In the genomic region with DNA sequence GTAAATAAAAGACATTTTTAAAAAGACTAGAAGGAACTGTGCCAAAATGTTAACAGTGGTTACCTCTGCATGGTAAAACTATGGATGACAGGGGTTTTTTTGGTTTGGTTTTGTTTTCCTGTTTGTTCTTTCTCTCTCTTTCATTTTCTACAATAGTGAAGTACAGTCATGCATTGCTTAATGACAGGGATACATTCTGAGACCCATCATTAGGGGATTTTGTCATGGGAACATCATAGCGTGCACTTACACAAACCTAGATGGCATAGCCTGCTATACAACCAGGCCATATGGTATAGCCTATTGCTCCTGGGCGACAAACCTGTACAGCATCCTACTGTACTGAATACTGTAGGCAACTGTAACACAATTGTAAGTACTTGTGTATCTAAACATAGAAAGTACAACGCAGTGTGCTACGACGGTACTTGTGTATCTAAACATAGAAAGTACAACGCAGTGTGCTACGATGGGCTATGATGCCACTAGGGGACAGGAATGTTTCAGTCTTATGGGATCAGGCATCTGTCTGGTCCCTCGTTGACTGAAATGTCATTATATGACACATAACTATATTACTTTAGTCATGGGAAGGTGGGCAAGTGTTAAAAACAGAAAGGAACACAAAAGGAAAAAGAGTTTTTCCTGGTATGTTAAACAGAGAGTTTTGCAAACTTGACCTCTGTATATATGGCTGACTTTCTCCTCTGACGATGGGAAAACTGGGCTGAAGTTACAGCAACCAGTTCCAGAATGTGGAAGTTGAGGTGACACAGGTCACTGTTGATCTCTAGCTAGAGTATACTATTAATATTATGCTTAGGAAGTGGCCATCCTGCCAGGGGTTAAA, we compare ENCODE assay signal across 12 cellular contexts. TPM values are rescaled to one million over a fixed set of nuclear protein-coding genes. Genes with fewer than 3 reads are reported as not detected.
DNase-seq lines count a peak whose midpoint lies in the region; ATAC-seq lines count a peak whose summit lies in the region.
"Had no signal": no experiment of that assay in that cellular context is flagged by ENCODE, and none has a peak within 500 bp of the region (broad histone marks: within the 10 kb centered on the region; RNA-seq: fewer than 3 reads in every experiment).

No MANE protein-coding gene starts in this region.

- no peak for DNase-seq in activated T-cell treated with anti-CD3 and anti-CD28 coated beads, Interleukin-2, amount 50 U/mL, for 4 hours
- DNase-seq in activated T-cell treated with anti-CD3 and anti-CD28 coated beads, Interleukin-2, amount 50 U/mL, for 48 hours, result no peak
- no peak for DNase-seq in activated CD4-positive, alpha-beta memory T cell treated with anti-CD3 and anti-CD28 coated beads, Interleukin-2, amount 10 ng/mL, durations not matched to agents 7 days and 5 days
- no peak for DNase-seq in stimulated activated effector memory CD8-positive, alpha-beta T cell treated with anti-CD3 and anti-CD28 coated beads, Interleukin-12 subunit alpha, Interleukin-12 subunit beta, amount 100 ng/mL, for 72 hours (ENCODE audit: low spot score in 2 of 2)
- DNase-seq in NCI-H2171 treated with DMSO at 0.1 percent for 48 hours (lab: John Stamatoyannopoulos, UW) (no peak), NCI-H345 (lab: John Stamatoyannopoulos, UW) (no peak), cortex of kidney (lab: John Stamatoyannopoulos, UW) (no peak)
- DNase-seq: cerebellar nuclear complex; nephron progenitor cell; Peyer's patch; stimulated activated CD4-positive, alpha-beta T cell treated with anti-CD3 and anti-CD28 coated beads, Interleukin-2, amount 100 ng/mL, for 48 hours had no signal

- no peaks in the 10 kb centered on the region for H3K36me3 Mint-ChIP-seq in activated T-cell treated with anti-CD3 and anti-CD28 coated beads, Interleukin-2, amount 50 U/mL, for 4 hours (ENCODE audit: insufficient read depth)
- H3K36me3 Mint-ChIP-seq in activated CD4-positive, alpha-beta memory T cell treated with anti-CD3 and anti-CD28 coated beads, Interleukin-2, amount 10 ng/mL, durations not matched to agents 7 days and 5 days (ENCODE audit: low read depth), result peaks cover 11% of the 10 kb centered on the region
- H3K36me3 Mint-ChIP-seq in stimulated activated effector memory CD8-positive, alpha-beta T cell treated with anti-CD3 and anti-CD28 coated beads, Interleukin-12 subunit alpha, Interleukin-12 subunit beta, amount 100 ng/mL, for 72 hours, result no peaks in the 10 kb centered on the region

- POLR2A ChIA-PET in activated CD4-positive, alpha-beta memory T cell treated with anti-CD3 and anti-CD28 coated beads, Interleukin-2, amount 10 ng/mL, durations not matched to agents 7 days and 5 days (lab: Charles Lee), result interaction anchor here (0.7 to 6.9 kb wide), 4 partner anchors 10 to 85 kb away, joined by 3 to 54 read pairs (median 3); no protein-coding TSS in a partner anchor

- H3K27ac Mint-ChIP-seq in activated CD4-positive, alpha-beta memory T cell treated with anti-CD3 and anti-CD28 coated beads, Interleukin-2, amount 10 ng/mL, durations not matched to agents 7 days and 5 days, result peak overlapping the region; percentile 67
- no peak overlapping the region for H3K27ac Mint-ChIP-seq in stimulated activated effector memory CD8-positive, alpha-beta T cell treated with anti-CD3 and anti-CD28 coated beads, Interleukin-12 subunit alpha, Interleukin-12 subunit beta, amount 100 ng/mL, for 72 hours
- H3K27ac Mint-ChIP-seq: nephron progenitor cell had no signal

- no peaks in the 10 kb centered on the region for H3K27me3 Mint-ChIP-seq in activated T-cell treated with anti-CD3 and anti-CD28 coated beads, Interleukin-2, amount 50 U/mL, for 4 hours (ENCODE audit: low read depth)
- no peaks in the 10 kb centered on the region for H3K27me3 Mint-ChIP-seq in activated CD4-positive, alpha-beta memory T cell treated with anti-CD3 and anti-CD28 coated beads, Interleukin-2, amount 10 ng/mL, durations not matched to agents 7 days and 5 days

- ATAC-seq in activated T-cell treated with anti-CD3 and anti-CD28 coated beads, Interleukin-2, amount 50 U/mL, for 4 hours, result peak; percentile 81 to 95
- ATAC-seq in HG02885 (IDR thresholded peaks at IDR 0.05; ENCODE audit: poor library complexity, unreplicated experiment), result peak; percentile 59
- ATAC-seq in stimulated activated effector memory CD8-positive, alpha-beta T cell treated with anti-CD3 and anti-CD28 coated beads, Interleukin-12 subunit alpha, Interleukin-12 subunit beta, amount 100 ng/mL, for 72 hours, result peak; percentile 97

- CTCF ChIA-PET in activated CD4-positive, alpha-beta memory T cell treated with anti-CD3 and anti-CD28 coated beads, Interleukin-2, amount 10 ng/mL, durations not matched to agents 7 days and 5 days (lab: Charles Lee), result interaction anchor here (0.8 to 2.6 kb wide), 5 partner anchors 10 to 68 kb away, joined by 3 to 11 read pairs (median 4); no protein-coding TSS in a partner anchor

- no peaks in the 10 kb centered on the region for H3K9me3 Mint-ChIP-seq in activated T-cell treated with anti-CD3 and anti-CD28 coated beads, Interleukin-2, amount 50 U/mL, for 4 hours
- H3K9me3 Mint-ChIP-seq in activated CD4-positive, alpha-beta memory T cell treated with anti-CD3 and anti-CD28 coated beads, Interleukin-2, amount 10 ng/mL, durations not matched to agents 7 days and 5 days, result peaks cover 6% of the 10 kb centered on the region
- H3K9me3 Mint-ChIP-seq in stimulated activated effector memory CD8-positive, alpha-beta T cell treated with anti-CD3 and anti-CD28 coated beads, Interleukin-12 subunit alpha, Interleukin-12 subunit beta, amount 100 ng/mL, for 72 hours, result no peaks in the 10 kb centered on the region
- H3K9me3 Mint-ChIP-seq: nephron progenitor cell had no signal

- H3K4me1 Mint-ChIP-seq in activated T-cell treated with anti-CD3 and anti-CD28 coated beads, Interleukin-2, amount 50 U/mL, for 4 hours (ENCODE audit: low read depth), result peaks cover 32% of the 10 kb centered on the region
- peaks cover 53% of the 10 kb centered on the region for H3K4me1 Mint-ChIP-seq in activated CD4-positive, alpha-beta memory T cell treated with anti-CD3 and anti-CD28 coated beads, Interleukin-2, amount 10 ng/mL, durations not matched to agents 7 days and 5 days
- H3K4me1 Mint-ChIP-seq in stimulated activated effector memory CD8-positive, alpha-beta T cell treated with anti-CD3 and anti-CD28 coated beads, Interleukin-12 subunit alpha, Interleukin-12 subunit beta, amount 100 ng/mL, for 72 hours, result peaks cover 34% of the 10 kb centered on the region
- H3K4me1 Mint-ChIP-seq: nephron progenitor cell had no signal

- no peak overlapping the region for H3K4me3 Mint-ChIP-seq in activated T-cell treated with anti-CD3 and anti-CD28 coated beads, Interleukin-2, amount 50 U/mL, for 4 hours
- peak overlapping the region; percentile 30 for H3K4me3 Mint-ChIP-seq in activated CD4-positive, alpha-beta memory T cell treated with anti-CD3 and anti-CD28 coated beads, Interleukin-2, amount 10 ng/mL, durations not matched to agents 7 days and 5 days
- no peak overlapping the region for H3K4me3 Mint-ChIP-seq in stimulated activated effector memory CD8-positive, alpha-beta T cell treated with anti-CD3 and anti-CD28 coated beads, Interleukin-12 subunit alpha, Interleukin-12 subunit beta, amount 100 ng/mL, for 72 hours
- H3K4me3 Mint-ChIP-seq: nephron progenitor cell had no signal

RNA-seq across cellular contexts. Expression of a gene that starts 7.4 kb away (rescaled TPM):
- 10 to 100 TPM; 37.9 to 54.9 (median 49.2) TPM for total RNA-seq in activated T-cell treated with anti-CD3 and anti-CD28 coated beads, Interleukin-2, amount 50 U/mL, for 4 hours
- 100 to 1,000 TPM; 309 to 313 TPM for total RNA-seq in activated CD4-positive, alpha-beta memory T cell treated with anti-CD3 and anti-CD28 coated beads, Interleukin-2, amount 10 ng/mL, durations not matched to agents 7 days and 5 days

Comparison
In these comparisons a context has a peak if more than half of its experiments do, and no peak if none do; other contexts are left out.
1. RNA of a gene that starts 7.4 kb away (total RNA-seq): 309 to 313 TPM in activated CD4-positive, alpha-beta memory T cell treated with anti-CD3 and anti-CD28 coated beads, Interleukin-2, amount 10 ng/mL, durations not matched to agents 7 days and 5 days; 37.9 to 54.9 TPM in activated T-cell treated with anti-CD3 and anti-CD28 coated beads, Interleukin-2, amount 50 U/mL, for 4 hours; every median in the first group is over 4 times any median in the second.
2. Peak in every context shown above with its lines, with median percentiles within 50 percentile points of each other: ATAC-seq.